ENCODE assay signal across 1 cellular context in the genomic region with DNA sequence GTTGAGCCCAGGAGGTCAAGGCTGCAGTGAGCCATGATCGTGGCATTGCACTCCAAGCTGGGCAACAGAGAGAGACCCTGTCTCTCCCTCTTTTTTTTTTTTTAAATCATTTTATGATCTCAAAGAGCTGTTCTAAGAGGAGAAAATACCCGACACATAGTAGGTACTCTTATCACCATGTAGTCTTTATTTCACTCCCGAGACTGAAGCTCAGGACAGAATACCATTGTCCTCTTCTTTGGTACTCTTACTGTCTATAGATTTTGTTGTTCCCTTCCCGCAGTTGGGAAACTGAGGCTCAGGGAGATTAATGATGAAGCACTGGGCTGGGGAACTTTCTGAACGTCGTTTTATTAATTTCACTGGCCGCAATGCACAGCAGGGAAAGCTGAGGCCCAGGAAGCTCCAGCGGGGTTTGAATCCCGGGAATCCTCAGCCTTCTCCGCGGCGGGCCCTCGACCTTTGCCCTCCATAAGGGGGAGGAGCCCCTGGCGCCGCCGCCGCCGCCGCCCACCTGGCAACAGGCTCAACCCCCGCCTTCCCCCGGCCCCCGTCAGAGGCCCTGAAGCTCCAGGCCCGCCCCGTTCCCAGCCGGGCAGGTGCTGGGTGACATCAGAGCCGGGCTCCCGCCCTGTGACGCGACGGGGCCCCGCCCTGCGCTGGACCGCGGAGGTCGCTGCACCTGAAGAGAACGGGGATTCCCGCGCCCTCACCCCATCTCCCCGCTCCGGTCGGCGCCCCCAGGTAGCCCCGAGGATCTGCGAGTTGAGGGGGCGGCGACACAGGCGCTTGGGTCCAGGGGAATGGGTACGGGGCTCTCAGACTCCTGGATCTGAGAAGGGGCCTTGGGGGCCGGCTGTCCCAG.
TF ChIP-seq lines count a peak whose summit lies in the region.

No MANE protein-coding gene starts in this region.

TF ChIP-seq in GM12878, 131 proteins besides CTCF, POLR2A, EP300 and RAD21:
- TF ChIP-seq NR2F1 (conservative IDR thresholded peaks at IDR 0.05) (peak; percentile 55), NFYA (IDR thresholded peaks at IDR 0.05; ENCODE audit: borderline replicate concordance, low read depth, low read length) (no peak), SMC3 (IDR thresholded peaks at IDR 0.05; ENCODE audit: borderline replicate concordance, low read length) (no peak), ATF7 (IDR thresholded peaks at IDR 0.05; ENCODE audit: low read depth) (no peak), NR2C1 (IDR thresholded peaks at IDR 0.05) (peak; percentile 30), BMI1 (IDR thresholded peaks at IDR 0.05; ENCODE audit: borderline replicate concordance) (no peak), NFIC (IDR thresholded peaks at IDR 0.05; ENCODE audit: low read depth, low read length) (no peak), BHLHE40 (IDR thresholded peaks at IDR 0.05; ENCODE audit: borderline replicate concordance in 1 of 2, low read depth in 2 of 2, low read length in 1 of 2) (peak in 1 of 2 experiments; percentile 30; a peak in 1 of 4 replicates), ZNF384 (IDR thresholded peaks at IDR 0.05; ENCODE audit: borderline replicate concordance, low read depth, low read length) (no peak)
- TF ChIP-seq, protein P1, sequence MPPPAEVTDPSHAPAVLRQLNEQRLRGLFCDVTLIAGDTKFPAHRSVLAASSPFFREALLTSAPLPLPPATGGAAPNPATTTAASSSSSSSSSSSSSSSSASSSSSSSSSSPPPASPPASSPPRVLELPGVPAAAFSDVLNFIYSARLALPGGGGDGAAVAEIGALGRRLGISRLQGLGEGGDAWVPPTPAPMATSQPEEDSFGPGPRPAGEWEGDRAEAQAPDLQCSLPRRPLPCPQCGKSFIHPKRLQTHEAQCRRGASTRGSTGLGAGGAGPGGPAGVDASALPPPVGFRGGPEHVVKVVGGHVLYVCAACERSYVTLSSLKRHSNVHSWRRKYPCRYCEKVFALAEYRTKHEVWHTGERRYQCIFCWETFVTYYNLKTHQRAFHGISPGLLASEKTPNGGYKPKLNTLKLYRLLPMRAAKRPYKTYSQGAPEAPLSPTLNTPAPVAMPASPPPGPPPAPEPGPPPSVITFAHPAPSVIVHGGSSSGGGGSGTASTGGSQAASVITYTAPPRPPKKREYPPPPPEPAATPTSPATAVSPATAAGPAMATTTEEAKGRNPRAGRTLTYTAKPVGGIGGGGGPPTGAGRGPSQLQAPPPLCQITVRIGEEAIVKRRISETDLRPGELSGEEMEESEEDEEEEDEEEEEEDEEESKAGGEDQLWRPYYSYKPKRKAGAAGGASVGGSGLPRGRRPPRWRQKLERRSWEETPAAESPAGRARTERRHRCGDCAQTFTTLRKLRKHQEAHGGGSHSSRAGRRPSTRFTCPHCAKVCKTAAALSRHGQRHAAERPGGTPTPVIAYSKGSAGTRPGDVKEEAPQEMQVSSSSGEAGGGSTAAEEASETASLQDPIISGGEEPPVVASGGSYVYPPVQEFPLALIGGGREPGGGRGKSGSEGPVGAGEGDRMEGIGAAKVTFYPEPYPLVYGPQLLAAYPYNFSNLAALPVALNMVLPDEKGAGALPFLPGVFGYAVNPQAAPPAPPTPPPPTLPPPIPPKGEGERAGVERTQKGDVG (CRISPR knock-in tag; IDR thresholded peaks at IDR 0.05), result no peak
- TF ChIP-seq, protein P2, sequence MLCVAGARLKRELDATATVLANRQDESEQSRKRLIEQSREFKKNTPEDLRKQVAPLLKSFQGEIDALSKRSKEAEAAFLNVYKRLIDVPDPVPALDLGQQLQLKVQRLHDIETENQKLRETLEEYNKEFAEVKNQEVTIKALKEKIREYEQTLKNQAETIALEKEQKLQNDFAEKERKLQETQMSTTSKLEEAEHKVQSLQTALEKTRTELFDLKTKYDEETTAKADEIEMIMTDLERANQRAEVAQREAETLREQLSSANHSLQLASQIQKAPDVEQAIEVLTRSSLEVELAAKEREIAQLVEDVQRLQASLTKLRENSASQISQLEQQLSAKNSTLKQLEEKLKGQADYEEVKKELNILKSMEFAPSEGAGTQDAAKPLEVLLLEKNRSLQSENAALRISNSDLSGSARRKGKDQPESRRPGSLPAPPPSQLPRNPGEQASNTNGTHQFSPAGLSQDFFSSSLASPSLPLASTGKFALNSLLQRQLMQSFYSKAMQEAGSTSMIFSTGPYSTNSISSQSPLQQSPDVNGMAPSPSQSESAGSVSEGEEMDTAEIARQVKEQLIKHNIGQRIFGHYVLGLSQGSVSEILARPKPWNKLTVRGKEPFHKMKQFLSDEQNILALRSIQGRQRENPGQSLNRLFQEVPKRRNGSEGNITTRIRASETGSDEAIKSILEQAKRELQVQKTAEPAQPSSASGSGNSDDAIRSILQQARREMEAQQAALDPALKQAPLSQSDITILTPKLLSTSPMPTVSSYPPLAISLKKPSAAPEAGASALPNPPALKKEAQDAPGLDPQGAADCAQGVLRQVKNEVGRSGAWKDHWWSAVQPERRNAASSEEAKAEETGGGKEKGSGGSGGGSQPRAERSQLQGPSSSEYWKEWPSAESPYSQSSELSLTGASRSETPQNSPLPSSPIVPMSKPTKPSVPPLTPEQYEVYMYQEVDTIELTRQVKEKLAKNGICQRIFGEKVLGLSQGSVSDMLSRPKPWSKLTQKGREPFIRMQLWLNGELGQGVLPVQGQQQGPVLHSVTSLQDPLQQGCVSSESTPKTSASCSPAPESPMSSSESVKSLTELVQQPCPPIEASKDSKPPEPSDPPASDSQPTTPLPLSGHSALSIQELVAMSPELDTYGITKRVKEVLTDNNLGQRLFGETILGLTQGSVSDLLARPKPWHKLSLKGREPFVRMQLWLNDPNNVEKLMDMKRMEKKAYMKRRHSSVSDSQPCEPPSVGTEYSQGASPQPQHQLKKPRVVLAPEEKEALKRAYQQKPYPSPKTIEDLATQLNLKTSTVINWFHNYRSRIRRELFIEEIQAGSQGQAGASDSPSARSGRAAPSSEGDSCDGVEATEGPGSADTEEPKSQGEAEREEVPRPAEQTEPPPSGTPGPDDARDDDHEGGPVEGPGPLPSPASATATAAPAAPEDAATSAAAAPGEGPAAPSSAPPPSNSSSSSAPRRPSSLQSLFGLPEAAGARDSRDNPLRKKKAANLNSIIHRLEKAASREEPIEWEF (IDR thresholded peaks at IDR 0.05; ENCODE audit: insufficient replicate concordance, low read depth, low read length), result no peak
- TF ChIP-seq, protein P3, sequence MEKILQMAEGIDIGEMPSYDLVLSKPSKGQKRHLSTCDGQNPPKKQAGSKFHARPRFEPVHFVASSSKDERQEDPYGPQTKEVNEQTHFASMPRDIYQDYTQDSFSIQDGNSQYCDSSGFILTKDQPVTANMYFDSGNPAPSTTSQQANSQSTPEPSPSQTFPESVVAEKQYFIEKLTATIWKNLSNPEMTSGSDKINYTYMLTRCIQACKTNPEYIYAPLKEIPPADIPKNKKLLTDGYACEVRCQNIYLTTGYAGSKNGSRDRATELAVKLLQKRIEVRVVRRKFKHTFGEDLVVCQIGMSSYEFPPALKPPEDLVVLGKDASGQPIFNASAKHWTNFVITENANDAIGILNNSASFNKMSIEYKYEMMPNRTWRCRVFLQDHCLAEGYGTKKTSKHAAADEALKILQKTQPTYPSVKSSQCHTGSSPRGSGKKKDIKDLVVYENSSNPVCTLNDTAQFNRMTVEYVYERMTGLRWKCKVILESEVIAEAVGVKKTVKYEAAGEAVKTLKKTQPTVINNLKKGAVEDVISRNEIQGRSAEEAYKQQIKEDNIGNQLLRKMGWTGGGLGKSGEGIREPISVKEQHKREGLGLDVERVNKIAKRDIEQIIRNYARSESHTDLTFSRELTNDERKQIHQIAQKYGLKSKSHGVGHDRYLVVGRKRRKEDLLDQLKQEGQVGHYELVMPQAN (conservative IDR thresholded peaks at IDR 0.05), result no peak
